19 cellular contexts compared by ENCODE assay signal in the genomic region with DNA sequence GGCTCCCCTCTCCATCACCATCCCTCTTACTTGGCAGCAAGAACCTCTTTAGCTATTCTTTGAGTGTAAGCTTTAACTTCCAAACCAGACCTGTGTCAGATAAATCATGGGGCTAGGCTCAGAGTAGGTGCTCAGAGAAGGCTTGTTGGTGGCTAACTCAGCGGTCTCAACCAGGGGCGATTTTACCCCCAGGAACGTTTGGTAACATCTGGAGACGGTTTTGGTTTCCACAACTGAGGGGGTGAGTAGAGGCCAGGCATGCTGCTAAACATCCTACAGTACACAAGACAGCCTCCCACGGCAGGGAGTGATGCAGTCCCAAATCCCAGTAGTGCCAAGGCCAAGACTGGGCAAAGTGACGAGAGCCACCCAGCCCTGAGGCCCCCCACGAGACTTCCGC. TPM values are rescaled to one million over a fixed set of nuclear protein-coding genes. Genes with fewer than 3 reads are reported as not detected.
DNase-seq lines count a peak whose midpoint lies in the region; ATAC-seq and TF ChIP-seq lines count a peak whose summit lies in the region.
"Had no signal": no experiment of that assay in that cellular context is flagged by ENCODE, and none has a peak within 500 bp of the region (broad histone marks: within the 10 kb centered on the region; RNA-seq: fewer than 3 reads in every experiment).

No MANE protein-coding gene starts in this region.

- H2AFZ ChIP-seq in OCI-LY3 (ENCODE audit: low read depth, low read length), result peak overlapping the region; percentile 19; the same call in 1 of the 2 replicates

- H3K27me3 ChIP-seq in OCI-LY3 (ENCODE audit: low read depth, low read length), result no peaks in the 10 kb centered on the region
- H3K27me3 ChIP-seq: breast epithelium, heart right ventricle, sigmoid colon, thyroid gland had no signal

- no peak for TF ChIP-seq CTCF in OCI-LY3 (IDR thresholded peaks at IDR 0.05; ENCODE audit: low read depth, low read length)

- peak overlapping the region; percentile 97 for H3K4me2 ChIP-seq in OCI-LY3 (ENCODE audit: low read length)
- H3K4me2 ChIP-seq: A549 had no signal

- H3K79me2 ChIP-seq in OCI-LY3 (ENCODE audit: low read length), result no peaks in the 10 kb centered on the region

- CTCF ChIA-PET in activated CD4-positive, alpha-beta T cell treated with anti-CD3 and anti-CD28 coated beads, Interleukin-2, amount 10 ng/mL, durations not matched to agents 7 days and 5 days (lab: Charles Lee), result interaction anchor here (0.6 to 5.6 kb wide), 5 partner anchors 15 to 147 kb away, joined by 3 to 86 read pairs (median 4); no protein-coding TSS in a partner anchor

- ATAC-seq in effector memory CD8-positive, alpha-beta T cell (replicated peaks), result no peak
- no peak for ATAC-seq in stimulated activated naive CD8-positive, alpha-beta T cell treated with anti-CD3 and anti-CD28 coated beads, Interleukin-15, amount 100 ng/mL, for 72 hours
- ATAC-seq in GM18861 (IDR thresholded peaks at IDR 0.05; ENCODE audit: unreplicated experiment) (no peak), GM21717 (IDR thresholded peaks at IDR 0.05; ENCODE audit: unreplicated experiment) (no peak)
- ATAC-seq: A549, heart right ventricle had no signal

- no peaks in the 10 kb centered on the region for H3K27me3 Mint-ChIP-seq in activated CD4-positive, alpha-beta T cell treated with anti-CD3 and anti-CD28 coated beads, Interleukin-2, amount 10 ng/mL, durations not matched to agents 7 days and 5 days
- no peaks in the 10 kb centered on the region for H3K27me3 Mint-ChIP-seq in effector memory CD8-positive, alpha-beta T cell
- no peaks in the 10 kb centered on the region for H3K27me3 Mint-ChIP-seq in stimulated activated naive CD8-positive, alpha-beta T cell treated with anti-CD3 and anti-CD28 coated beads, Interleukin-15, amount 100 ng/mL, for 72 hours

- H3K9me3 ChIP-seq in OCI-LY3 (ENCODE audit: insufficient read depth, low read length), result no peaks in the 10 kb centered on the region
- H3K9me3 ChIP-seq: A549, breast epithelium, heart right ventricle, sigmoid colon, thyroid gland had no signal

- H4K20me1 ChIP-seq in OCI-LY3 (ENCODE audit: insufficient read depth, low read length), result no peaks in the 10 kb centered on the region

- H3K9ac ChIP-seq in OCI-LY3 (ENCODE audit: low read length), result peak overlapping the region; percentile 59

- H3K36me3 Mint-ChIP-seq in activated CD4-positive, alpha-beta T cell treated with anti-CD3 and anti-CD28 coated beads, Interleukin-2, amount 10 ng/mL, durations not matched to agents 7 days and 5 days (ENCODE audit: low read depth), result peaks cover 2% of the 10 kb centered on the region
- peaks cover 7% of the 10 kb centered on the region for H3K36me3 Mint-ChIP-seq in effector memory CD8-positive, alpha-beta T cell (ENCODE audit: insufficient read depth)

- H3K27ac ChIP-seq in OCI-LY3 (ENCODE audit: low read length), result peak overlapping the region; percentile 76
- H3K27ac ChIP-seq: A549, thyroid gland had no signal

- H3K4me3 ChIP-seq in OCI-LY3 (ENCODE audit: low read length), result peak overlapping the region; percentile 63
- H3K4me3 ChIP-seq: A549, heart right ventricle, sigmoid colon, thyroid gland had no signal

- H3K4me3 Mint-ChIP-seq in activated CD4-positive, alpha-beta T cell treated with anti-CD3 and anti-CD28 coated beads, Interleukin-2, amount 10 ng/mL, durations not matched to agents 7 days and 5 days, result no peak overlapping the region
- peak overlapping the region; percentile 65 to 72 for H3K4me3 Mint-ChIP-seq in effector memory CD8-positive, alpha-beta T cell
- peak overlapping the region; percentile 32 to 74 for H3K4me3 Mint-ChIP-seq in stimulated activated naive CD8-positive, alpha-beta T cell treated with anti-CD3 and anti-CD28 coated beads, Interleukin-15, amount 100 ng/mL, for 72 hours

- H3K36me3 ChIP-seq in OCI-LY3 (replicated peaks; ENCODE audit: low read depth, low read length), result no peaks in the 10 kb centered on the region
- H3K36me3 ChIP-seq: breast epithelium, sigmoid colon, thyroid gland had no signal

- POLR2A ChIA-PET in activated CD4-positive, alpha-beta T cell treated with anti-CD3 and anti-CD28 coated beads, Interleukin-2, amount 10 ng/mL, durations not matched to agents 7 days and 5 days (lab: Charles Lee), result no interaction called here

- peaks cover 66% of the 10 kb centered on the region for H3K4me1 Mint-ChIP-seq in activated CD4-positive, alpha-beta T cell treated with anti-CD3 and anti-CD28 coated beads, Interleukin-2, amount 10 ng/mL, durations not matched to agents 7 days and 5 days
- H3K4me1 Mint-ChIP-seq in effector memory CD8-positive, alpha-beta T cell (ENCODE audit: low read depth in 2 of 2), result peaks cover 55 to 66% of the 10 kb centered on the region in 2 donors
- H3K4me1 Mint-ChIP-seq in stimulated activated naive CD8-positive, alpha-beta T cell treated with anti-CD3 and anti-CD28 coated beads, Interleukin-15, amount 100 ng/mL, for 72 hours, result peaks cover 73% of the 10 kb centered on the region

- H3K4me1 ChIP-seq in OCI-LY3 (ENCODE audit: low read length), result peaks cover 76% of the 10 kb centered on the region

- DNase-seq in activated CD4-positive, alpha-beta T cell treated with anti-CD3 and anti-CD28 coated beads, Interleukin-2, amount 10 ng/mL, durations not matched to agents 7 days and 5 days, result no peak
- no peak for DNase-seq in activated CD4-positive, alpha-beta T cell treated with anti-CD3 and anti-CD28 coated beads, Interleukin-2, amount 50 U/mL, for 4 hours
- no peak for DNase-seq in effector memory CD8-positive, alpha-beta T cell
- no peak for DNase-seq in stimulated activated naive CD8-positive, alpha-beta T cell treated with anti-CD3 and anti-CD28 coated beads, Interleukin-15, amount 100 ng/mL, for 72 hours
- no peak for DNase-seq in NCI-H524 (lab: John Stamatoyannopoulos, UW)
- DNase-seq: activated CD8-positive, alpha-beta memory T cell treated with anti-CD3 and anti-CD28 coated beads, Interleukin-2, amount 50 U/mL, for 48 hours; DMS 273 treated with DMSO at 0.1 percent for 48 hours; heart right ventricle; NCI-H1048; NCI-H345; sigmoid colon; thyroid gland had no signal

- no peaks in the 10 kb centered on the region for H3K9me3 Mint-ChIP-seq in activated CD4-positive, alpha-beta T cell treated with anti-CD3 and anti-CD28 coated beads, Interleukin-2, amount 10 ng/mL, durations not matched to agents 7 days and 5 days
- no peaks in the 10 kb centered on the region for H3K9me3 Mint-ChIP-seq in effector memory CD8-positive, alpha-beta T cell
- H3K9me3 Mint-ChIP-seq in stimulated activated naive CD8-positive, alpha-beta T cell treated with anti-CD3 and anti-CD28 coated beads, Interleukin-15, amount 100 ng/mL, for 72 hours, result no peaks in the 10 kb centered on the region

- H3K27ac Mint-ChIP-seq in activated CD4-positive, alpha-beta T cell treated with anti-CD3 and anti-CD28 coated beads, Interleukin-2, amount 10 ng/mL, durations not matched to agents 7 days and 5 days, result peak overlapping the region; percentile 9
- H3K27ac Mint-ChIP-seq in effector memory CD8-positive, alpha-beta T cell, result peak overlapping the region; percentile 93 to 99
- no peak overlapping the region for H3K27ac Mint-ChIP-seq in stimulated activated naive CD8-positive, alpha-beta T cell treated with anti-CD3 and anti-CD28 coated beads, Interleukin-15, amount 100 ng/mL, for 72 hours

RNA-seq across cellular contexts. Expression of a gene that starts 59.1 kb away (rescaled TPM):
- under 1 TPM; 0.08 to 0.15 TPM for total RNA-seq in activated CD4-positive, alpha-beta T cell treated with anti-CD3 and anti-CD28 coated beads, Interleukin-2, amount 10 ng/mL, durations not matched to agents 7 days and 5 days
- total RNA-seq: H1, HT-29 had no signal

Comparison
In these comparisons a context has a peak if more than half of its experiments do, and no peak if none do; other contexts are left out.
1. H3K27ac Mint-ChIP-seq: peak in activated CD4-positive, alpha-beta T cell treated with anti-CD3 and anti-CD28 coated beads, Interleukin-2, amount 10 ng/mL, durations not matched to agents 7 days and 5 days (single experiment) and effector memory CD8-positive, alpha-beta T cell (2 of 2); none in stimulated activated naive CD8-positive, alpha-beta T cell treated with anti-CD3 and anti-CD28 coated beads, Interleukin-15, amount 100 ng/mL, for 72 hours (0 of 2).